In the genomic region with DNA sequence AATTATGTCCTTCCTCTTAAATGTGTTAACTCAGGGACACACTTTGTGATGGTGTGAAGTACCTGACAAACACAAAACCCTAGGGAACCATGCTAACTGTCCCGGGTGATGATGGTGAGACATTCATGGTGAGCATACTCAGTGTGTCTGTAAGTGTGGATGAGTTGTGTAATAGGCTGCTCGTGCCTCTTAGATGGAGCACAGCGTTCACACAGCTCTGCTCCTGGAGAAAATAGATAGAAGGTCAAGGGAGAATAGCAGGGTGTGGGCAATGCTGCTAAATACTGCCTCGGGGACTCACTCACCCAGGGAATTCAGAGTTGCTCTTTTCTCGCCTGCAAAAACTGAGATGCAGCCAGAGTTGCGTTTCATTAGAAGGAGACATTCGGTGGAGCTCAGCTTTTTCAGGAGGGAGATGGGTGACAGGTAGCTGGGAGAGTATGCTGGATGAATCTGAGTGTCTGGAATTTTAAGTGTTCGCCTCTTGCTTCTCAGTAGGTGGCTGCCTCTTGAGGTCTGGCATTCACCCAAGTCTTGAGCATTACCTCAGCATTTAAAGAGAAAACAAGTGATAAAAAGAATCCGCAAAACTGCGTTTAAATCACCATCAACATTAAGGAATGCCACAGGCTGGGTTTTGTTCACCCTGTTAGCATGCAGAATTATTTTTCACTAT, we compare ENCODE assay signal across 11 cellular contexts.
A peak's percentile ranks its signal among the peaks of the same experiment; 100 is the strongest.
DNase-seq lines count a peak whose midpoint lies in the region; ATAC-seq lines count a peak whose summit lies in the region.
"Had no signal": no experiment of that assay in that cellular context is flagged by ENCODE, and none has a peak within 500 bp of the region (broad histone marks: within the 10 kb centered on the region; RNA-seq: fewer than 3 reads in every experiment).

No MANE protein-coding gene starts in this region.

- no peak for ATAC-seq in activated CD4-positive, CD25-positive, alpha-beta regulatory T cell treated with anti-CD3 and anti-CD28 coated beads, Interleukin-2, amount 50 U/mL, for 24 hours
- ATAC-seq in activated CD4-positive, alpha-beta T cell treated with anti-CD3 and anti-CD28 coated beads for 36 hours, result no peak
- ATAC-seq: K562 had no signal

- CTCF ChIA-PET in activated CD4-positive, alpha-beta T cell treated with anti-CD3 and anti-CD28 coated beads for 36 hours (lab: Charles Lee), result interaction anchor here (1.5 kb wide), 1 partner anchor 11 kb away, joined by 3 read pairs; no protein-coding TSS in a partner anchor

- POLR2A ChIA-PET in activated CD4-positive, alpha-beta T cell treated with anti-CD3 and anti-CD28 coated beads for 36 hours (lab: Charles Lee), result no interaction called here

- peaks cover 11% of the 10 kb centered on the region for H3K27me3 Mint-ChIP-seq in activated CD4-positive, alpha-beta T cell treated with anti-CD3 and anti-CD28 coated beads for 36 hours

- no peaks in the 10 kb centered on the region for H3K4me1 Mint-ChIP-seq in activated CD4-positive, alpha-beta T cell treated with anti-CD3 and anti-CD28 coated beads for 36 hours

- H3K36me3 Mint-ChIP-seq in activated CD4-positive, alpha-beta T cell treated with anti-CD3 and anti-CD28 coated beads for 36 hours (ENCODE audit: low read depth), result no peaks in the 10 kb centered on the region

- peak; percentile 42 for DNase-seq in NCI-H1105 treated with DMSO at 0.1 percent for 48 hours (lab: John Stamatoyannopoulos, UW)
- no peak for DNase-seq in NCI-H1105 (lab: John Stamatoyannopoulos, UW)
- peak; percentile 65 for DNase-seq in NCI-H146 (lab: John Stamatoyannopoulos, UW)
- peak; percentile 4 for DNase-seq in amniotic epithelial cell (ENCODE audit: low read depth)
- peak; percentile 34 for DNase-seq in myocyte (ENCODE audit: low read depth)
- no peak for DNase-seq in 8988T
- no peak for DNase-seq in activated CD4-positive, alpha-beta T cell treated with anti-CD3 and anti-CD28 coated beads for 36 hours
- DNase-seq: activated naive CD4-positive, alpha-beta T cell treated with anti-CD3 and anti-CD28 coated beads for 36 hours; ovary had no signal

- intact Hi-C loops in activated CD4-positive, alpha-beta T cell treated with anti-CD3 and anti-CD28 coated beads for 36 hours (cut with DNase I, micrococcal nuclease), result no loop called here

- H3K9me3 Mint-ChIP-seq in activated CD4-positive, alpha-beta T cell treated with anti-CD3 and anti-CD28 coated beads for 36 hours (ENCODE audit: low read depth), result no peaks in the 10 kb centered on the region
- H3K9me3 Mint-ChIP-seq: activated naive CD4-positive, alpha-beta T cell treated with anti-CD3 and anti-CD28 coated beads for 36 hours had no signal

- no peak overlapping the region for H3K27ac Mint-ChIP-seq in activated CD4-positive, alpha-beta T cell treated with anti-CD3 and anti-CD28 coated beads for 36 hours
- H3K27ac Mint-ChIP-seq: activated naive CD4-positive, alpha-beta T cell treated with anti-CD3 and anti-CD28 coated beads for 36 hours had no signal

- no peak overlapping the region for H3K4me3 Mint-ChIP-seq in activated CD4-positive, alpha-beta T cell treated with anti-CD3 and anti-CD28 coated beads for 36 hours
- H3K4me3 Mint-ChIP-seq: activated naive CD4-positive, alpha-beta T cell treated with anti-CD3 and anti-CD28 coated beads for 36 hours had no signal

Comparison
In these comparisons a context has a peak if more than half of its experiments do, and no peak if none do; other contexts are left out.
1. DNase-seq: peak in NCI-H1105 treated with DMSO at 0.1 percent for 48 hours (single experiment), NCI-H146 (single experiment), amniotic epithelial cell (single experiment) and myocyte (single experiment); none in NCI-H1105 (single experiment), 8988T (single experiment) and activated CD4-positive, alpha-beta T cell treated with anti-CD3 and anti-CD28 coated beads for 36 hours (single experiment).